ENCODE assay signal across 1 cellular context in the genomic region with DNA sequence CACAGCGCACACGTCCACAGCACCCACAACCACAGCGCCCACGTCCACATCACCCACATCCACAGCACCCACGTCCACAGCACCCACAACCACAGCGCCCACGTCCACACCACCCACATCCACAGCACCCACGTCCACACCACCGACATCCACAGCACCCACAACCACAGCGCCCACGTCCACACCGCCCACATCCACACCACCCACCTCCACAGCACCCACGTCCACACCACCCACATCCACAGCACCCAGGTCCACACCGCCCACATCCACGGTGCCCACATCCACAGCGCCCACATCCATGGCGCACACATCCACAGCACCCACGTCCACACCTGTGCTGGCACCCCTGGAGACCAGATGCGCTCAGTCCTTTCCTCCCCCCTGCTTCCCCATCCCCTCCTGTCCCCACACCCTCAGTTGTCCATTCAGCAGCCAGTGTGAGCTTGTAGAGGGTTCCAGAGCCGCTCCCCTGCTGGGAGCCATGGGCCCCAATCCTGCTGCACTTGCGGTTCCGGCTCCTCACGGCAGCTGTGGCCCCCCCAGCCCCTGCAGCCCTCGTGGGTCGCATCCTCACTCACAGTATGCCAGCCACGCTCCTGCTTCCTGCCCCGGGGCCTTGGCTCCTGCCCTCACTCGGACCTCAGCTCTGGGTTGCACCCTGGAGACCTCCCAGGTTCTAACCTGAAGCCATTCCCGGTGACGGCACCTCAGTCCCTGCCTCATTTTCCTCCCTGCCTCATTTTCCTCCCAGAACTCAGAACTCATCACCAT.
TF ChIP-seq lines count a peak whose summit lies in the region.

No MANE protein-coding gene starts in this region.

TF ChIP-seq in SK-N-SH, 30 proteins besides CTCF, POLR2A, EP300 and RAD21 (continued from another document):
- TF ChIP-seq, protein P1, sequence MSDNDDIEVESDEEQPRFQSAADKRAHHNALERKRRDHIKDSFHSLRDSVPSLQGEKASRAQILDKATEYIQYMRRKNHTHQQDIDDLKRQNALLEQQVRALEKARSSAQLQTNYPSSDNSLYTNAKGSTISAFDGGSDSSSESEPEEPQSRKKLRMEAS (IDR thresholded peaks at IDR 0.05; ENCODE audit: low read depth), result no peak
- TF ChIP-seq GATA2 (CRISPR knock-in tag; IDR thresholded peaks at IDR 0.05) (no peak), MXI1 (IDR thresholded peaks at IDR 0.05; ENCODE audit: low read depth, low read length) (no peak), FOXM1 (IDR thresholded peaks at IDR 0.05; ENCODE audit: low read depth) (no peak), EZH2phosphoT487 (IDR thresholded peaks at IDR 0.05; ENCODE audit: borderline replicate concordance, low read depth) (no peak), RXRA (IDR thresholded peaks at IDR 0.05; ENCODE audit: borderline replicate concordance, low read depth) (no peak)
- TF ChIP-seq, protein P2, sequence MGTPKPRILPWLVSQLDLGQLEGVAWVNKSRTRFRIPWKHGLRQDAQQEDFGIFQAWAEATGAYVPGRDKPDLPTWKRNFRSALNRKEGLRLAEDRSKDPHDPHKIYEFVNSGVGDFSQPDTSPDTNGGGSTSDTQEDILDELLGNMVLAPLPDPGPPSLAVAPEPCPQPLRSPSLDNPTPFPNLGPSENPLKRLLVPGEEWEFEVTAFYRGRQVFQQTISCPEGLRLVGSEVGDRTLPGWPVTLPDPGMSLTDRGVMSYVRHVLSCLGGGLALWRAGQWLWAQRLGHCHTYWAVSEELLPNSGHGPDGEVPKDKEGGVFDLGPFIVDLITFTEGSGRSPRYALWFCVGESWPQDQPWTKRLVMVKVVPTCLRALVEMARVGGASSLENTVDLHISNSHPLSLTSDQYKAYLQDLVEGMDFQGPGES (IDR thresholded peaks at IDR 0.05; ENCODE audit: low read depth, low read length), result no peak
- TF ChIP-seq, protein P3, sequence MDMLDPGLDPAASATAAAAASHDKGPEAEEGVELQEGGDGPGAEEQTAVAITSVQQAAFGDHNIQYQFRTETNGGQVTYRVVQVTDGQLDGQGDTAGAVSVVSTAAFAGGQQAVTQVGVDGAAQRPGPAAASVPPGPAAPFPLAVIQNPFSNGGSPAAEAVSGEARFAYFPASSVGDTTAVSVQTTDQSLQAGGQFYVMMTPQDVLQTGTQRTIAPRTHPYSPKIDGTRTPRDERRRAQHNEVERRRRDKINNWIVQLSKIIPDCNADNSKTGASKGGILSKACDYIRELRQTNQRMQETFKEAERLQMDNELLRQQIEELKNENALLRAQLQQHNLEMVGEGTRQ (IDR thresholded peaks at IDR 0.05; ENCODE audit: borderline replicate concordance, low read depth, low read length), result no peak
- TF ChIP-seq, protein P4, sequence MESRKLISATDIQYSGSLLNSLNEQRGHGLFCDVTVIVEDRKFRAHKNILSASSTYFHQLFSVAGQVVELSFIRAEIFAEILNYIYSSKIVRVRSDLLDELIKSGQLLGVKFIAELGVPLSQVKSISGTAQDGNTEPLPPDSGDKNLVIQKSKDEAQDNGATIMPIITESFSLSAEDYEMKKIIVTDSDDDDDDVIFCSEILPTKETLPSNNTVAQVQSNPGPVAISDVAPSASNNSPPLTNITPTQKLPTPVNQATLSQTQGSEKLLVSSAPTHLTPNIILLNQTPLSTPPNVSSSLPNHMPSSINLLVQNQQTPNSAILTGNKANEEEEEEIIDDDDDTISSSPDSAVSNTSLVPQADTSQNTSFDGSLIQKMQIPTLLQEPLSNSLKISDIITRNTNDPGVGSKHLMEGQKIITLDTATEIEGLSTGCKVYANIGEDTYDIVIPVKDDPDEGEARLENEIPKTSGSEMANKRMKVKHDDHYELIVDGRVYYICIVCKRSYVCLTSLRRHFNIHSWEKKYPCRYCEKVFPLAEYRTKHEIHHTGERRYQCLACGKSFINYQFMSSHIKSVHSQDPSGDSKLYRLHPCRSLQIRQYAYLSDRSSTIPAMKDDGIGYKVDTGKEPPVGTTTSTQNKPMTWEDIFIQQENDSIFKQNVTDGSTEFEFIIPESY (IDR thresholded peaks at IDR 0.05; ENCODE audit: borderline replicate concordance, low read depth), result no peak
